Comparison of ENCODE assay signal across 17 cellular contexts in genomic region chr22:30948930-30949342, GRCh38. TPM values are rescaled to one million over a fixed set of nuclear protein-coding genes. Genes with fewer than 3 reads are reported as not detected.
DNase-seq lines count a peak whose midpoint lies in the region; ATAC-seq and TF ChIP-seq lines count a peak whose summit lies in the region.
"Had no signal": no experiment of that assay in that cellular context is flagged by ENCODE, and none has a peak within 500 bp of the region (broad histone marks: within the 10 kb centered on the region; RNA-seq: fewer than 3 reads in every experiment).

No MANE protein-coding gene starts in this region.

- H3K9me3 ChIP-seq in A673 (ENCODE audit: low read depth, low read length, poor library complexity, severe bottlenecking), result no peaks in the 10 kb centered on the region
- no peaks in the 10 kb centered on the region for H3K9me3 ChIP-seq in mammary epithelial cell (replicated peaks; ENCODE audit: insufficient read depth, low read length)
- H3K9me3 ChIP-seq: BE2C, spleen, vagina had no signal

- H3K79me2 ChIP-seq in mammary epithelial cell (ENCODE audit: insufficient read depth, low read length), result no peaks in the 10 kb centered on the region

- CTCF ChIA-PET in A673 (lab: Charles Lee) (no interaction called here), mammary epithelial cell (lab: Charles Lee; ENCODE audit: low non-redundant PET) (no interaction called here)
- CTCF ChIA-PET in activated CD8-positive, alpha-beta T cell treated with anti-CD3 and anti-CD28 coated beads for 36 hours (lab: Charles Lee), result interaction anchor here (0.7 to 2.0 kb wide), 5 partner anchors 15 to 136 kb away, joined by 3 to 12 read pairs (median 4); partner anchors contain the start of genes MORC2 and TUG1

- peak overlapping the region; percentile 5 for H3K27ac Mint-ChIP-seq in mesothelial cell of epicardium
- no peak overlapping the region for H3K27ac Mint-ChIP-seq in activated CD8-positive, alpha-beta T cell treated with anti-CD3 and anti-CD28 coated beads for 36 hours
- H3K27ac Mint-ChIP-seq: stimulated activated naive B cell treated with anti-CD40 and anti-IgM and Interleukin-4, amounts not matched to agents 10 μg/mL and 1 μg/mL and 100 μg/mL, for 72 hours had no signal

- H4K20me1 ChIP-seq in mammary epithelial cell (ENCODE audit: insufficient read depth, low read length), result no peaks in the 10 kb centered on the region

- TF ChIP-seq CTCF in A673 (conservative IDR thresholded peaks at IDR 0.05; ENCODE audit: low read depth, low read length) (no peak), mammary epithelial cell (conservative IDR thresholded peaks at IDR 0.05 in 1 of 2, IDR thresholded peaks at IDR 0.05 in 1 of 2; ENCODE audit: extremely low read depth in 1 of 2, insufficient read depth in 1 of 2, low read depth in 1 of 2, low read length in 2 of 2) (no peak), mesothelial cell of epicardium (IDR thresholded peaks at IDR 0.05; ENCODE audit: unreplicated experiment) (no peak)
- TF ChIP-seq CTCF in activated CD8-positive, alpha-beta T cell treated with anti-CD3 and anti-CD28 coated beads for 36 hours (IDR thresholded peaks at IDR 0.05), result no peak

- H3K9ac ChIP-seq in mammary epithelial cell (ENCODE audit: insufficient read depth, low read length), result no peak overlapping the region

- peaks cover 32% of the 10 kb centered on the region for H3K36me3 Mint-ChIP-seq in mesothelial cell of epicardium
- peaks cover 48% of the 10 kb centered on the region for H3K36me3 Mint-ChIP-seq in activated CD8-positive, alpha-beta T cell treated with anti-CD3 and anti-CD28 coated beads for 36 hours (ENCODE audit: low read depth)

- H3K4me1 Mint-ChIP-seq in mesothelial cell of epicardium, result no peaks in the 10 kb centered on the region
- peaks cover 38% of the 10 kb centered on the region for H3K4me1 Mint-ChIP-seq in activated CD8-positive, alpha-beta T cell treated with anti-CD3 and anti-CD28 coated beads for 36 hours (ENCODE audit: low read depth)

- POLR2A ChIA-PET in A673 (lab: Charles Lee; ENCODE audit: low non-redundant PET), result interaction anchor here (1.0 kb wide), 1 partner anchor 20 kb away, joined by 3 read pairs; the partner anchor contains the start of genes MORC2 and TUG1
- POLR2A ChIA-PET in activated CD8-positive, alpha-beta T cell treated with anti-CD3 and anti-CD28 coated beads for 36 hours (lab: Charles Lee), result no interaction called here

- H3K4me3 ChIP-seq in A673 (ENCODE audit: low read depth, low read length, poor library complexity, severe bottlenecking) (no peak overlapping the region), mammary epithelial cell (replicated peaks in 1 of 3; ENCODE audit: insufficient read depth in 1 of 3, low read depth in 2 of 3, low read length in 3 of 3) (no peak overlapping the region)
- H3K4me3 ChIP-seq: spleen, vagina had no signal

- H3K9me3 Mint-ChIP-seq in mesothelial cell of epicardium, result no peaks in the 10 kb centered on the region
- H3K9me3 Mint-ChIP-seq in activated CD8-positive, alpha-beta T cell treated with anti-CD3 and anti-CD28 coated beads for 36 hours, result no peaks in the 10 kb centered on the region
- H3K9me3 Mint-ChIP-seq: stimulated activated naive B cell treated with anti-CD40 and anti-IgM and Interleukin-4, amounts not matched to agents 10 μg/mL and 1 μg/mL and 100 μg/mL, for 72 hours had no signal

- H3K4me3 Mint-ChIP-seq in mesothelial cell of epicardium, result no peak overlapping the region
- no peak overlapping the region for H3K4me3 Mint-ChIP-seq in activated CD8-positive, alpha-beta T cell treated with anti-CD3 and anti-CD28 coated beads for 36 hours
- H3K4me3 Mint-ChIP-seq: stimulated activated naive B cell treated with anti-CD40 and anti-IgM and Interleukin-4, amounts not matched to agents 10 μg/mL and 1 μg/mL and 100 μg/mL, for 72 hours had no signal

- no peaks in the 10 kb centered on the region for H3K27me3 ChIP-seq in A673 (replicated peaks; ENCODE audit: insufficient read depth, low read depth, low read length, poor library complexity)
- H3K27me3 ChIP-seq in mammary epithelial cell (ENCODE audit: insufficient read depth, low read length), result no peaks in the 10 kb centered on the region
- H3K27me3 ChIP-seq: BE2C, spleen, vagina had no signal

- H3K4me2 ChIP-seq in mammary epithelial cell (ENCODE audit: insufficient read depth, low read depth, low read length), result no peak overlapping the region

- intact Hi-C loops in A673 (cut with micrococcal nuclease; ENCODE audit: unreplicated experiment) (loop anchor here (2.0 kb wide), 2 partner anchors 136 to 200 kb away; no protein-coding TSS in a partner anchor), mammary epithelial cell (cut with micrococcal nuclease) (loop anchor here (2.0 kb wide), 1 partner anchor 282 kb away; no protein-coding TSS in a partner anchor), left ventricle myocardium superior (cut with micrococcal nuclease) (loop anchor here (5.0 kb wide), 2 partner anchors 133 to 198 kb away; partner anchors contain the start of gene SMTN)
- intact Hi-C loops in activated CD8-positive, alpha-beta T cell treated with anti-CD3 and anti-CD28 coated beads for 36 hours (cut with micrococcal nuclease), result no loop called here

- H3K4me1 ChIP-seq in A673 (ENCODE audit: insufficient read depth, low read length, poor library complexity, severe bottlenecking), result peaks cover 17% of the 10 kb centered on the region
- H3K4me1 ChIP-seq in mammary epithelial cell (ENCODE audit: insufficient read depth, low read length), result peaks cover 40% of the 10 kb centered on the region
- H3K4me1 ChIP-seq: BE2C had no signal

- no peak overlapping the region for H3K27ac ChIP-seq in A673 (ENCODE audit: low read depth, low read length, poor library complexity, severe bottlenecking)
- H3K27ac ChIP-seq in mammary epithelial cell (ENCODE audit: insufficient read depth, low read depth, low read length), result no peak overlapping the region
- H3K27ac ChIP-seq: spleen had no signal

- H3K36me3 ChIP-seq in A673 (ENCODE audit: insufficient read depth, low read length, poor library complexity, severe bottlenecking), result peaks cover 51% of the 10 kb centered on the region
- H3K36me3 ChIP-seq in mammary epithelial cell (ENCODE audit: insufficient read depth, low read length), result peaks cover 6% of the 10 kb centered on the region

- dilution Hi-C loops in mammary epithelial cell (cut with HindIII; ENCODE audit: low sequenced_read_pairs), result no loop called here

- no peaks in the 10 kb centered on the region for H3K27me3 Mint-ChIP-seq in mesothelial cell of epicardium (ENCODE audit: low read depth)
- no peaks in the 10 kb centered on the region for H3K27me3 Mint-ChIP-seq in activated CD8-positive, alpha-beta T cell treated with anti-CD3 and anti-CD28 coated beads for 36 hours
- H3K27me3 Mint-ChIP-seq: stimulated activated naive B cell treated with anti-CD40 and anti-IgM and Interleukin-4, amounts not matched to agents 10 μg/mL and 1 μg/mL and 100 μg/mL, for 72 hours had no signal

- no TSS peak for BruUV-seq in A673 (replicated peaks; lab: Mats Ljungman, UMichigan)
- no TSS peak for BruUV-seq in mammary epithelial cell (replicated peaks; lab: Mats Ljungman, UMichigan)

- in situ Hi-C loops in mammary epithelial cell (cut with MboI; ENCODE audit: low sequenced_read_pairs in 2 of 2), result loop anchor here (5.0 to 10.0 kb wide), 2 partner anchors 138 to 206 kb away; no protein-coding TSS in a partner anchor

- DNase-seq in A673 (ENCODE audit: low spot score) (peak; percentile 21), GM03348 (ENCODE audit: low spot score) (peak; percentile 27), mammary epithelial cell (peak; percentile 6), mesothelial cell of epicardium (ENCODE audit: low spot score in 2 of 2, unreplicated experiment in 2 of 2) (no peak), left ventricle myocardium superior (no peak)
- DNase-seq in activated CD8-positive, alpha-beta T cell treated with anti-CD3 and anti-CD28 coated beads for 36 hours, result no peak
- DNase-seq: BE2C; hypothalamus; left colon; NCI-H1092 treated with DMSO at 0.1 percent for 48 hours; SHP77 treated with DMSO at 0.1 percent for 48 hours; spleen; stimulated activated naive B cell treated with anti-CD40 and anti-IgM and Interleukin-4, amounts not matched to agents 10 μg/mL and 1 μg/mL and 100 μg/mL, for 72 hours; T-helper 2 cell had no signal

- H2AFZ ChIP-seq in mammary epithelial cell (ENCODE audit: low read depth, low read length), result no peak overlapping the region

- 63% methylated on average over 3 of the region's 3 CpGs for WGBS in mammary epithelial cell (ENCODE audit: low coverage, missing lambda C conversion rate)

- ATAC-seq in HG03439 (IDR thresholded peaks at IDR 0.05; ENCODE audit: unreplicated experiment) (no peak), HG02763 (IDR thresholded peaks at IDR 0.05; ENCODE audit: unreplicated experiment) (no peak), left ventricle myocardium superior (no peak)
- ATAC-seq in activated CD8-positive, alpha-beta T cell treated with anti-CD3 and anti-CD28 coated beads for 36 hours, result no peak
- ATAC-seq: left colon; stimulated activated naive B cell treated with anti-CD40 and anti-IgM and Interleukin-4, amounts not matched to agents 10 μg/mL and 1 μg/mL and 100 μg/mL, for 72 hours had no signal

RNA-seq across cellular contexts. Expression of gene MORC2, which starts 19.6 kb away (rescaled TPM):
- total RNA-seq in A673 (2021), result 54.3 and 60.3 TPM in 2 replicates
- 10 to 100 TPM; 11.3 to 24.4 TPM for total RNA-seq in mammary epithelial cell
- polyA plus RNA-seq in mammary epithelial cell, result 7.0 TPM
- 48.5 TPM for polyA minus RNA-seq in mammary epithelial cell
- 39.0 to 45.1 TPM (median 41.2 TPM) in 3 replicates for total RNA-seq in mesothelial cell of epicardium
- total RNA-seq in activated CD8-positive, alpha-beta T cell treated with anti-CD3 and anti-CD28 coated beads for 36 hours, result 10 to 100 TPM; 20.8 to 23.0 TPM
- total RNA-seq in left ventricle myocardium superior, result 18.8 TPM

RNA-seq across cellular contexts. Expression of gene TUG1, which starts 20.1 kb away (rescaled TPM):
- total RNA-seq in A673 (2021) (65.8 and 70.0 TPM in 2 replicates), mammary epithelial cell (10 to 100 TPM; 63.3 to 68.0 TPM), mesothelial cell of epicardium (177 to 183 TPM (median 180 TPM) in 3 replicates), left ventricle myocardium superior (32.7 TPM)
- polyA plus RNA-seq in mammary epithelial cell, result 39.5 TPM
- 67.6 TPM for polyA minus RNA-seq in mammary epithelial cell
- 10 to 100 TPM; 45.2 to 45.7 TPM for total RNA-seq in activated CD8-positive, alpha-beta T cell treated with anti-CD3 and anti-CD28 coated beads for 36 hours

Comparison
In these comparisons a context has a peak if more than half of its experiments do, and no peak if none do; other contexts are left out.
1. DNase-seq: peak in A673 (single experiment), GM03348 (single experiment) and mammary epithelial cell (single experiment); none in mesothelial cell of epicardium (0 of 2), activated CD8-positive, alpha-beta T cell treated with anti-CD3 and anti-CD28 coated beads for 36 hours (single experiment) and left ventricle myocardium superior (single experiment).